In genomic region chr13:79990048-79990447, GRCh38 we compare ENCODE assay signal across 21 cellular contexts.
"Had no signal": no experiment of that assay in that cellular context is flagged by ENCODE, and none has a peak within 500 bp of the region (broad histone marks: within the 10 kb centered on the region; RNA-seq: fewer than 3 reads in every experiment).

No MANE protein-coding gene starts in this region.

- H3K4me3 ChIP-seq: body of pancreas, heart right ventricle, lower lobe of right lung, neural progenitor cell, ovary, sigmoid colon, tibial artery, uterus had no signal

- DNase-seq: activated CD4-positive, alpha-beta T cell treated with anti-CD3 and anti-CD28 coated beads for 4 hours; activated CD8-positive, alpha-beta T cell treated with anti-CD3 and anti-CD28 coated beads for 36 hours; activated gamma-delta T cell; activated T-cell treated with anti-CD3 and anti-CD28 coated beads, Interleukin-2, amount 50 U/mL, for 4 hours; amniotic stem cell; body of pancreas; cortex of kidney; effector CD8-positive, alpha-beta T cell; heart right ventricle; left colon; lower lobe of right lung; naive B cell; ovary; sigmoid colon; stimulated activated CD4-positive, alpha-beta T cell treated with anti-CD3 and anti-CD28 coated beads, Interleukin-2, amount 100 ng/mL, for 48 hours; tibial artery; uterus had no signal

- H3K9ac ChIP-seq: neural progenitor cell had no signal

- H3K4me3 Mint-ChIP-seq: activated CD8-positive, alpha-beta T cell treated with anti-CD3 and anti-CD28 coated beads for 36 hours; activated T-cell treated with anti-CD3 and anti-CD28 coated beads, Interleukin-2, amount 50 U/mL, for 4 hours; central memory CD8-positive, alpha-beta T cell; naive B cell; neural progenitor cell; stimulated activated memory B cell treated with anti-CD40 and anti-IgM and Interleukin-4, amounts not matched to agents 10 μg/mL and 1 μg/mL and 100 μg/mL, for 72 hours had no signal

- H3K4me1 Mint-ChIP-seq: central memory CD8-positive, alpha-beta T cell; naive B cell; stimulated activated memory B cell treated with anti-CD40 and anti-IgM and Interleukin-4, amounts not matched to agents 10 μg/mL and 1 μg/mL and 100 μg/mL, for 72 hours had no signal

- H3K4me1 ChIP-seq: body of pancreas, lower lobe of right lung, sigmoid colon, tibial artery, uterus had no signal

- ATAC-seq: activated CD8-positive, alpha-beta T cell treated with anti-CD3 and anti-CD28 coated beads for 36 hours; activated naive CD4-positive, alpha-beta T cell treated with anti-CD3 and anti-CD28 coated beads, Interleukin-2, amount 50 U/mL, for 72 hours; activated T-cell treated with anti-CD3 and anti-CD28 coated beads, Interleukin-2, amount 50 U/mL, for 4 hours; body of pancreas; heart right ventricle; lower lobe of right lung; stimulated activated memory B cell treated with anti-CD40 and anti-IgM and Interleukin-4, amounts not matched to agents 10 μg/mL and 1 μg/mL and 100 μg/mL, for 72 hours had no signal

- H3K9me3 ChIP-seq: body of pancreas, heart right ventricle, lower lobe of right lung, ovary, sigmoid colon, tibial artery, uterus had no signal

- H3K27ac ChIP-seq: body of pancreas, heart right ventricle, lower lobe of right lung, neural progenitor cell, ovary, sigmoid colon, tibial artery, uterus had no signal

- H3K27me3 ChIP-seq: body of pancreas, heart right ventricle, neural progenitor cell, ovary, sigmoid colon, tibial artery, uterus had no signal

- H3K27ac Mint-ChIP-seq: activated CD8-positive, alpha-beta T cell treated with anti-CD3 and anti-CD28 coated beads for 36 hours; activated naive CD4-positive, alpha-beta T cell treated with anti-CD3 and anti-CD28 coated beads, Interleukin-2, amount 50 U/mL, for 72 hours; naive B cell; stimulated activated memory B cell treated with anti-CD40 and anti-IgM and Interleukin-4, amounts not matched to agents 10 μg/mL and 1 μg/mL and 100 μg/mL, for 72 hours had no signal

- H2AFZ ChIP-seq: neural progenitor cell had no signal

- H3K9me3 Mint-ChIP-seq: activated CD8-positive, alpha-beta T cell treated with anti-CD3 and anti-CD28 coated beads for 36 hours; naive B cell; stimulated activated memory B cell treated with anti-CD40 and anti-IgM and Interleukin-4, amounts not matched to agents 10 μg/mL and 1 μg/mL and 100 μg/mL, for 72 hours had no signal

- H3K36me3 ChIP-seq: heart right ventricle, lower lobe of right lung, neural progenitor cell, ovary, sigmoid colon, tibial artery, uterus had no signal

- H3K36me3 Mint-ChIP-seq: activated naive CD4-positive, alpha-beta T cell treated with anti-CD3 and anti-CD28 coated beads, Interleukin-2, amount 50 U/mL, for 72 hours; naive B cell; neural progenitor cell; stimulated activated memory B cell treated with anti-CD40 and anti-IgM and Interleukin-4, amounts not matched to agents 10 μg/mL and 1 μg/mL and 100 μg/mL, for 72 hours had no signal

- H3K4me2 ChIP-seq: neural progenitor cell had no signal

- H3K27me3 Mint-ChIP-seq: central memory CD8-positive, alpha-beta T cell; stimulated activated memory B cell treated with anti-CD40 and anti-IgM and Interleukin-4, amounts not matched to agents 10 μg/mL and 1 μg/mL and 100 μg/mL, for 72 hours had no signal
